Comparison of ENCODE assay signal across 22 cellular contexts in the genomic region with DNA sequence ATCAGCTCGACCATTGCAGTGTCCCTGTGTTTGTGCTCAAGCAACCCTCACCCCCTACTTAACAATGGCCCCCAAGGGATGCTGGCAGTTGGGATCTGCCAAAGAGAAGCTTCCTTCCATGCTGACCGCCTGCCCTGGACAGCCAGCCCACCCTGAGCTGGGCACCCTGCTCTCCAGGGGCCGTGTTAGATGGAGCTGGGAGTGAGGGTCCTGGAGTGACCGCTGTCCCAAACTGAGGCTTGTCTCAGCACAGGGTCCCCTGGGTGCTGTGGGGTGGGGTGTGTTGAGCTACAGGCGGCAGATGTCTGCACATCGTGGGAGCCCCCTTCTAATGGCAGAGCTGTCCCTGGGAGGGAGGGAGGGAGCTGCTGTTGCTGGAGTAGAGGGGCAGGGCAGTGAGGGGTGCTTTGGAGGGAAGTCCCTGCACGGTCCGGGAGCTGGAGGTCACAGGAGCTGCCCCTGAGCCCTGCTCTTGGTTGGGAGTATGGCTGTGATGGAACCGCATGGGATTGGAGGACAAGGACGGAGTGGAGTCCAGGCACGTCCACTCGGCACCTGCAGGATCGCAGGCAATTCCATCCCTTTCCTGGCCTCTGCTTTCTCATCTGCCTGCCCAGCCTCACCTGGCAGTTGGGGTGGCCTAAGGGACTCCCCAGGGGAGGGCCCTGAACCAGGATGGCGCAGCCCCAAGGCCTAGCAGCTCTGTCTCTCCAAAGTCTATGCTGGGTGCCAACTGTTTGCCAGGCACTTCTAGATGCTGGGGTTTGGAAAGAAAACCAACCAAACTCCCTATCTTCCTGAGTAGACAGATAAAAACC.
DNase-seq lines count a peak whose midpoint lies in the region; ATAC-seq and TF ChIP-seq lines count a peak whose summit lies in the region.
"Had no signal": no experiment of that assay in that cellular context is flagged by ENCODE, and none has a peak within 500 bp of the region (broad histone marks: within the 10 kb centered on the region; RNA-seq: fewer than 3 reads in every experiment).

No MANE protein-coding gene starts in this region.

- no peaks in the 10 kb centered on the region for H3K4me1 Mint-ChIP-seq in natural killer cell treated with Interleukin-12 subunit alpha and Interleukin-12 subunit beta and Interleukin-15 and Interleukin-18, amount 100 ng/mL, for 72 hours (ENCODE audit: low read depth in 2 of 2)
- H3K4me1 Mint-ChIP-seq in natural killer cell: no peaks in the 10 kb centered on the region

- CTCF ChIA-PET in A673 (lab: Charles Lee): no interaction called here

- no peaks in the 10 kb centered on the region for H3K4me1 ChIP-seq in A673 (ENCODE audit: insufficient read depth, low read length, poor library complexity, severe bottlenecking)
- H3K4me1 ChIP-seq: BE2C had no signal

- no peak overlapping the region for H3K4me3 ChIP-seq in A673 (ENCODE audit: low read depth, low read length, poor library complexity, severe bottlenecking)
- H3K4me3 ChIP-seq: K562 had no signal

- peak; percentile 11 for DNase-seq in activated CD4-positive, CD25-positive, alpha-beta regulatory T cell treated with anti-CD3 and anti-CD28 coated beads, Interleukin-2, amount 50 U/mL, for 72 hours
- no peak for DNase-seq in activated CD4-positive, CD25-positive, alpha-beta regulatory T cell (lab: John Stamatoyannopoulos, UW)
- DNase-seq in natural killer cell treated with Interleukin-12 subunit alpha and Interleukin-12 subunit beta and Interleukin-15 and Interleukin-18, amount 100 ng/mL, for 72 hours (ENCODE audit: low spot score): no peak
- DNase-seq in natural killer cell: no peak
- DNase-seq in posterior vena cava (ENCODE audit: low spot score): peak; percentile 73
- no peak for DNase-seq in erythroblast (lab: John Stamatoyannopoulos, UW)
- no peak for DNase-seq in A673 (ENCODE audit: low spot score)
- DNase-seq: ACHN, BE2C, Calu3, DMS79 treated with DMSO at 0.1 percent for 48 hours, GF-D8, Kasumi-1, NCI-H1105, NCI-H1436 treated with DMSO at 0.1 percent for 48 hours, NCI-H187 treated with DMSO at 0.1 percent for 48 hours, NCI-H2107, NCI-H524, NCI-H748 treated with DMSO at 0.1 percent for 48 hours had no signal

- no peaks in the 10 kb centered on the region for H3K27me3 ChIP-seq in A673 (replicated peaks; ENCODE audit: insufficient read depth, low read depth, low read length, poor library complexity)
- H3K27me3 ChIP-seq: BE2C had no signal

- H3K27ac ChIP-seq in A673 (ENCODE audit: low read depth, low read length, poor library complexity, severe bottlenecking): no peak overlapping the region
- H3K27ac ChIP-seq: 22Rv1 had no signal

- no TSS peak for BruUV-seq in A673 (replicated peaks; lab: Mats Ljungman, UMichigan)

- no peaks in the 10 kb centered on the region for H3K36me3 Mint-ChIP-seq in natural killer cell treated with Interleukin-12 subunit alpha and Interleukin-12 subunit beta and Interleukin-15 and Interleukin-18, amount 100 ng/mL, for 72 hours
- H3K36me3 Mint-ChIP-seq in natural killer cell: no peaks in the 10 kb centered on the region

- no peak overlapping the region for H3K27ac Mint-ChIP-seq in natural killer cell treated with Interleukin-12 subunit alpha and Interleukin-12 subunit beta and Interleukin-15 and Interleukin-18, amount 100 ng/mL, for 72 hours
- H3K27ac Mint-ChIP-seq in natural killer cell: no peak overlapping the region

- intact Hi-C loops in natural killer cell (cut with micrococcal nuclease): no loop called here
- intact Hi-C loops in posterior vena cava (cut with DNase I): no loop called here
- intact Hi-C loops in A673 (cut with micrococcal nuclease; ENCODE audit: unreplicated experiment): no loop called here

- TF ChIP-seq CTCF in natural killer cell (IDR thresholded peaks at IDR 0.05): no peak
- TF ChIP-seq CTCF in A673 (conservative IDR thresholded peaks at IDR 0.05; ENCODE audit: low read depth, low read length): no peak

- POLR2A ChIA-PET in A673 (lab: Charles Lee; ENCODE audit: low non-redundant PET): interaction anchor here (0.6 kb wide), 2 partner anchors 33 to 1424 kb away, joined by 10 to 11 read pairs; no protein-coding TSS in a partner anchor

- H3K9me3 Mint-ChIP-seq in natural killer cell treated with Interleukin-12 subunit alpha and Interleukin-12 subunit beta and Interleukin-15 and Interleukin-18, amount 100 ng/mL, for 72 hours: no peaks in the 10 kb centered on the region
- H3K9me3 Mint-ChIP-seq in natural killer cell: no peaks in the 10 kb centered on the region

- H3K4me3 Mint-ChIP-seq in natural killer cell treated with Interleukin-12 subunit alpha and Interleukin-12 subunit beta and Interleukin-15 and Interleukin-18, amount 100 ng/mL, for 72 hours: no peak overlapping the region
- no peak overlapping the region for H3K4me3 Mint-ChIP-seq in natural killer cell

- ATAC-seq in natural killer cell treated with Interleukin-12 subunit alpha and Interleukin-12 subunit beta and Interleukin-15 and Interleukin-18, amount 100 ng/mL, for 72 hours: peak; percentile 15 to 40
- no peak for ATAC-seq in natural killer cell
- ATAC-seq in HG03095 (IDR thresholded peaks at IDR 0.05; ENCODE audit: unreplicated experiment): no peak
- ATAC-seq: K562 had no signal

- peaks cover 0 to 3% of the 10 kb centered on the region in 2 donors for H3K27me3 Mint-ChIP-seq in natural killer cell treated with Interleukin-12 subunit alpha and Interleukin-12 subunit beta and Interleukin-15 and Interleukin-18, amount 100 ng/mL, for 72 hours
- H3K27me3 Mint-ChIP-seq in natural killer cell (ENCODE audit: low read depth in 2 of 2): peaks cover 0 to 2% of the 10 kb centered on the region in 2 donors

- no peaks in the 10 kb centered on the region for H3K36me3 ChIP-seq in A673 (ENCODE audit: insufficient read depth, low read length, poor library complexity, severe bottlenecking)

- no peaks in the 10 kb centered on the region for H3K9me3 ChIP-seq in A673 (ENCODE audit: low read depth, low read length, poor library complexity, severe bottlenecking)
- H3K9me3 ChIP-seq: BE2C had no signal

- no peak for TF ChIP-seq POLR2A in erythroblast (IDR thresholded peaks at IDR 0.05; ENCODE audit: low read length)

Comparison
In these comparisons a context has a peak if more than half of its experiments do, and no peak if none do; other contexts are left out.
1. DNase-seq: peak in activated CD4-positive, CD25-positive, alpha-beta regulatory T cell treated with anti-CD3 and anti-CD28 coated beads, Interleukin-2, amount 50 U/mL, for 72 hours (single experiment) and posterior vena cava (single experiment); none in activated CD4-positive, CD25-positive, alpha-beta regulatory T cell (0 of 4), natural killer cell treated with Interleukin-12 subunit alpha and Interleukin-12 subunit beta and Interleukin-15 and Interleukin-18, amount 100 ng/mL, for 72 hours (single experiment), natural killer cell (single experiment), erythroblast (0 of 2) and A673 (single experiment).
2. ATAC-seq: peak in natural killer cell treated with Interleukin-12 subunit alpha and Interleukin-12 subunit beta and Interleukin-15 and Interleukin-18, amount 100 ng/mL, for 72 hours (2 of 2); none in natural killer cell (0 of 3) and HG03095 (single experiment).